ENCODE assay signal across 18 cellular contexts in genomic region chr12:27859648-27860047, GRCh38.
"Had no signal": no experiment of that assay in that cellular context is flagged by ENCODE, and none has a peak within 500 bp of the region (broad histone marks: within the 10 kb centered on the region; RNA-seq: fewer than 3 reads in every experiment).

No MANE protein-coding gene starts in this region.

- H3K9me3 ChIP-seq: ascending aorta, spleen had no signal

- ATAC-seq: activated CD8-positive, alpha-beta T cell treated with anti-CD3 and anti-CD28 coated beads for 36 hours; activated T-cell treated with anti-CD3 and anti-CD28 coated beads, Interleukin-2, amount 50 U/mL, for 72 hours; gastroesophageal sphincter; sciatic nerve; stimulated activated naive B cell treated with anti-CD40 and anti-IgM and Interleukin-4, amounts not matched to agents 10 μg/mL and 1 μg/mL and 100 μg/mL, for 72 hours had no signal

- DNase-seq: activated CD4-positive, alpha-beta T cell treated with anti-CD3 and anti-CD28 coated beads for 4 hours; activated CD8-positive, alpha-beta memory T cell treated with anti-CD3 and anti-CD28 coated beads, Interleukin-2, amount 50 U/mL, for 4 hours; activated CD8-positive, alpha-beta T cell treated with anti-CD3 and anti-CD28 coated beads for 36 hours; activated naive CD4-positive, alpha-beta T cell; activated T-cell treated with anti-CD3 and anti-CD28 coated beads, Interleukin-2, amount 50 U/mL, for 72 hours; effector CD4-positive, alpha-beta T cell; kidney; left ventricle myocardium inferior; spleen; stimulated activated CD4-positive, alpha-beta T cell treated with anti-CD3 and anti-CD28 coated beads, Interleukin-2, amount 100 ng/mL, for 24 hours; stimulated activated naive B cell treated with anti-CD40 and anti-IgM and Interleukin-4, amounts not matched to agents 10 μg/mL and 1 μg/mL and 100 μg/mL, for 72 hours; substantia nigra; trophoblast cell; WERI-Rb-1 had no signal

- H3K4me1 ChIP-seq: gastroesophageal sphincter, spleen had no signal

- H3K4me3 ChIP-seq: ascending aorta, gastroesophageal sphincter, left ventricle myocardium inferior, spleen had no signal

- H3K27me3 ChIP-seq: ascending aorta, gastroesophageal sphincter, spleen had no signal

- FAIRE-seq: colon, kidney had no signal

- H3K36me3 ChIP-seq: ascending aorta, gastroesophageal sphincter, left ventricle myocardium inferior, spleen, WERI-Rb-1 had no signal

- H3K27ac ChIP-seq: ascending aorta, gastroesophageal sphincter, left ventricle myocardium inferior, spleen, WERI-Rb-1 had no signal
